ENCODE assay signal across 13 cellular contexts in genomic region chr7:22587322-22587721, GRCh38.
A peak's percentile ranks its signal among the peaks of the same experiment; 100 is the strongest.
DNase-seq lines count a peak whose midpoint lies in the region; ATAC-seq and TF ChIP-seq lines count a peak whose summit lies in the region.
"Had no signal": no experiment of that assay in that cellular context is flagged by ENCODE, and none has a peak within 500 bp of the region (broad histone marks: within the 10 kb centered on the region; RNA-seq: fewer than 3 reads in every experiment).

No MANE protein-coding gene starts in this region.

- H3K9me3 Mint-ChIP-seq in T-cell: no peaks in the 10 kb centered on the region
- H3K9me3 Mint-ChIP-seq: H9 had no signal

- H3K4me1 ChIP-seq in ACC112 (ENCODE audit: control insufficient read depth, insufficient read depth, low read length, unreplicated experiment) (peaks cover 61% of the 10 kb centered on the region), PC-3 (ENCODE audit: insufficient read depth, low read length) (peaks cover 48% of the 10 kb centered on the region)

- no peaks in the 10 kb centered on the region for H3K27me3 ChIP-seq in ACC112 (ENCODE audit: insufficient read depth, low read length)
- H3K27me3 ChIP-seq in PC-3 (ENCODE audit: low read length): no peaks in the 10 kb centered on the region

- peaks cover 0 to 11% (median 6%) of the 10 kb centered on the region in 3 donors for H3K4me1 Mint-ChIP-seq in T-cell

- peak overlapping the region; percentile 45 for H3K9ac ChIP-seq in PC-3 (ENCODE audit: low read length)

- TF ChIP-seq CTCF in PC-3 (conservative IDR thresholded peaks at IDR 0.05; ENCODE audit: low read depth, low read length) (no peak), fibroblast of villous mesenchyme (IDR thresholded peaks at IDR 0.05; ENCODE audit: insufficient read depth, low read depth, low read length) (no peak)

- no peaks in the 10 kb centered on the region for H3K9me2 ChIP-seq in PC-3 (replicated peaks; ENCODE audit: low read length)

- no peak overlapping the region for H3K27ac Mint-ChIP-seq in T-cell
- H3K27ac Mint-ChIP-seq: T-helper 1 cell treated with Interleukin-12 subunit alpha and Interleukin-12 subunit beta and Interleukin-4 antibody, amounts not matched to agents 30 μg/mL and 1 μg/mL, for 36 hours had no signal

- H3K27ac ChIP-seq in ACC112 (ENCODE audit: low read depth, low read length) (peak overlapping the region; percentile 73), PC-3 (ENCODE audit: low read length) (peak overlapping the region; percentile 83)

- H3K4me3 Mint-ChIP-seq in T-cell: no peak overlapping the region
- H3K4me3 Mint-ChIP-seq: H9; T-helper 1 cell treated with Interleukin-12 subunit alpha and Interleukin-12 subunit beta and Interleukin-4 antibody, amounts not matched to agents 30 μg/mL and 1 μg/mL, for 36 hours had no signal

- H3F3A ChIP-seq in PC-3 (ENCODE audit: low read length, unreplicated experiment): no peaks in the 10 kb centered on the region

- intact Hi-C loops in PC-3 (cut with micrococcal nuclease): no loop called here

- CTCF ChIA-PET in PC-3 (lab: Charles Lee) (interaction anchor here (0.6 kb wide), 1 partner anchor 22 kb away, joined by 4 read pairs; no protein-coding TSS in a partner anchor), T-cell (lab: Charles Lee) (no interaction called here)

- POLR2A ChIA-PET in PC-3 (lab: Charles Lee; ENCODE audit: unreplicated experiment): no interaction called here
- POLR2A ChIA-PET in T-cell (lab: Charles Lee): no interaction called here

- no TSS peak for BruUV-seq in PC-3 (replicated peaks; lab: Mats Ljungman, UMichigan)

- no peaks in the 10 kb centered on the region for H3K79me2 ChIP-seq in ACC112 (ENCODE audit: control insufficient read depth, insufficient read depth, low read length, unreplicated experiment)
- no peaks in the 10 kb centered on the region for H3K79me2 ChIP-seq in PC-3 (ENCODE audit: low read length)

- no peaks in the 10 kb centered on the region for H3K9me3 ChIP-seq in PC-3 (ENCODE audit: low read length)

- peaks cover under 1 to 24% of the 10 kb centered on the region in 2 donors for H3K27me3 Mint-ChIP-seq in T-cell

- H3K36me3 ChIP-seq in ACC112 (ENCODE audit: insufficient read depth, low read length) (no peaks in the 10 kb centered on the region), PC-3 (ENCODE audit: low read depth, low read length) (no peaks in the 10 kb centered on the region)

- H3K4me2 ChIP-seq in PC-3 (ENCODE audit: low read length): no peak overlapping the region

- ATAC-seq in GM19452 (IDR thresholded peaks at IDR 0.05; ENCODE audit: unreplicated experiment): peak; percentile 73
- ATAC-seq in PC-3: no peak
- ATAC-seq in T-cell (replicated peaks in 1 of 4): no peak

- peak overlapping the region; percentile 44 for H2AFZ ChIP-seq in ACC112 (ENCODE audit: low read length, unreplicated experiment)
- H2AFZ ChIP-seq in PC-3 (ENCODE audit: low read length): no peak overlapping the region

- H3K4me3 ChIP-seq in ACC112 (ENCODE audit: low read depth, low read length) (no peak overlapping the region), PC-3 (ENCODE audit: low read length) (no peak overlapping the region), fibroblast of villous mesenchyme (ENCODE audit: low read depth, low read length) (no peak overlapping the region)

- no peaks in the 10 kb centered on the region for H4K20me1 ChIP-seq in PC-3 (ENCODE audit: low read length)

- DNase-seq in PC-3: no peak
- DNase-seq in fibroblast of villous mesenchyme (ENCODE audit: low read depth): peak; percentile 74
- DNase-seq in T-cell: no peak
- DNase-seq in NCI-H187 treated with DMSO at 0.1 percent for 48 hours (lab: John Stamatoyannopoulos, UW): no peak
- no peak for DNase-seq in cortex of kidney (lab: John Stamatoyannopoulos, UW)
- DNase-seq in COLO829 (ENCODE audit: low spot score): no peak
- DNase-seq: activated gamma-delta T cell treated with Interleukin-2 at 50 U/mL for 16 hours; C1 segment of cervical spinal cord; effector memory CD4-positive, alpha-beta T cell had no signal

- H3K36me3 Mint-ChIP-seq in T-cell: no peaks in the 10 kb centered on the region
